8 cellular contexts compared by ENCODE assay signal in genomic region chr1:161390559-161390858, GRCh38. TPM values are rescaled to one million over a fixed set of nuclear protein-coding genes. Genes with fewer than 3 reads are reported as not detected.
DNase-seq lines count a peak whose midpoint lies in the region; ATAC-seq and TF ChIP-seq lines count a peak whose summit lies in the region.

No MANE protein-coding gene starts in this region.

- no peak for TF ChIP-seq CTCF in PC-9 (conservative IDR thresholded peaks at IDR 0.05)
- no peak for TF ChIP-seq CTCF in esophagus muscularis mucosa (IDR thresholded peaks at IDR 0.05)
- TF ChIP-seq CTCF in retinal pigment epithelial cell (conservative IDR thresholded peaks at IDR 0.05; ENCODE audit: low read depth, low read length) = no peak

- TF ChIP-seq EP300 in esophagus muscularis mucosa (IDR thresholded peaks at IDR 0.05) = no peak

- H3K9me2 ChIP-seq in PC-9 (ENCODE audit: insufficient read depth) = no peaks in the 10 kb centered on the region

- H3K36me3 ChIP-seq in PC-9 (ENCODE audit: low read depth) (no peaks in the 10 kb centered on the region), esophagus muscularis mucosa (no peaks in the 10 kb centered on the region)

- 5% methylated on average over 11 of the region's 13 CpGs for WGBS in esophagus muscularis mucosa

- peak overlapping the region; percentile 94 for H2AFZ ChIP-seq in PC-9

- H3K27ac ChIP-seq in PC-9 (0 out of 2 replicates have a peak overlapping the region, but pooled peaks have one; percentile 21), esophagus muscularis mucosa (replicated peaks in 1 of 4) (peak overlapping the region; percentile 86 to 92 (median 92))

- H3K9me3 ChIP-seq in PC-9 (ENCODE audit: insufficient read depth, low read depth) (no peaks in the 10 kb centered on the region), esophagus muscularis mucosa (no peaks in the 10 kb centered on the region)

- no peaks in the 10 kb centered on the region for H3K79me2 ChIP-seq in PC-9 (ENCODE audit: low read depth)

- peaks cover 16% of the 10 kb centered on the region; the same call in 1 of the 2 replicates for H3F3A ChIP-seq in PC-9 (ENCODE audit: insufficient read depth, low read depth)

- intact Hi-C loops in PC-9 (cut with micrococcal nuclease; ENCODE audit: unreplicated experiment) (loop anchor here (1.0 to 10.0 kb wide), 3 partner anchors 9 to 354 kb away; partner anchors contain the start of gene DUSP12), esophagus muscularis mucosa (cut with DNase I) (no loop called here)

- H3K27me3 ChIP-seq in PC-9 (ENCODE audit: insufficient read depth, low read depth) = no peaks in the 10 kb centered on the region
- H3K27me3 ChIP-seq in esophagus muscularis mucosa = no peaks in the 10 kb centered on the region

- DNase-seq in NOMO-1 treated with DMSO at 0.1 percent for 48 hours (lab: John Stamatoyannopoulos, UW; ENCODE audit: unreplicated experiment) (peak; percentile 17), NOMO-1 (lab: John Stamatoyannopoulos, UW; ENCODE audit: unreplicated experiment in 2 of 2) (no peak), PC-9 (no peak), esophagus muscularis mucosa (ENCODE audit: extremely low spot score) (peak; percentile 92), retinal pigment epithelial cell (ENCODE audit: low read depth) (no peak), NCI-H748 (lab: John Stamatoyannopoulos, UW; ENCODE audit: unreplicated experiment) (no peak)

- ATAC-seq in HG03095 (IDR thresholded peaks at IDR 0.05; ENCODE audit: unreplicated experiment) (no peak), GM18907 (IDR thresholded peaks at IDR 0.05; ENCODE audit: unreplicated experiment) (no peak)

- no peaks in the 10 kb centered on the region for H4K20me1 ChIP-seq in PC-9 (ENCODE audit: insufficient read depth)

- H3K4me3 ChIP-seq in PC-9 (peak overlapping the region; percentile 91), esophagus muscularis mucosa (peak overlapping the region; percentile 57 to 86 (median 71)), retinal pigment epithelial cell (ENCODE audit: low read length) (peak overlapping the region; percentile 77)

- TSS peak; percentile 92 for BruUV-seq in PC-9 (replicated peaks; lab: Mats Ljungman, UMichigan)

- CTCF ChIA-PET in PC-9 (lab: Charles Lee) = no interaction called here

- peak overlapping the region; percentile 95 for H3K4me2 ChIP-seq in PC-9

- POLR2A ChIA-PET in PC-9 (lab: Charles Lee; ENCODE audit: unreplicated experiment) = interaction anchor here (0.6 kb wide), 1 partner anchor 369 kb away, joined by 3 read pairs; no protein-coding TSS in a partner anchor

- peaks cover 19% of the 10 kb centered on the region for H3K4me1 ChIP-seq in PC-9 (replicated peaks; ENCODE audit: insufficient read depth)
- peaks cover 8 to 15% (median 11%) of the 10 kb centered on the region in 4 donors for H3K4me1 ChIP-seq in esophagus muscularis mucosa

- no peak for TF ChIP-seq POLR2A in esophagus muscularis mucosa (IDR thresholded peaks at IDR 0.05; ENCODE audit: low read depth)

RNA-seq across cellular contexts. Expression of gene CFAP126, which starts 22.8 kb away (rescaled TPM):
- total RNA-seq in PC-9 (2021) (1.5 TPM in 1 of 2 replicates, not detected in the other), esophagus muscularis mucosa (not detected)

Comparison
In these comparisons a context has a peak if more than half of its experiments do, and no peak if none do; other contexts are left out.
1. DNase-seq: peak in NOMO-1 treated with DMSO at 0.1 percent for 48 hours (single experiment) and esophagus muscularis mucosa (single experiment); none in NOMO-1 (0 of 2), PC-9 (0 of 2), retinal pigment epithelial cell (single experiment) and NCI-H748 (single experiment).
2. Peak in every context shown above with its lines, with median percentiles within 50 percentile points of each other: H3K4me3 ChIP-seq.